Comparison of ENCODE assay signal across 24 cellular contexts in the genomic region with DNA sequence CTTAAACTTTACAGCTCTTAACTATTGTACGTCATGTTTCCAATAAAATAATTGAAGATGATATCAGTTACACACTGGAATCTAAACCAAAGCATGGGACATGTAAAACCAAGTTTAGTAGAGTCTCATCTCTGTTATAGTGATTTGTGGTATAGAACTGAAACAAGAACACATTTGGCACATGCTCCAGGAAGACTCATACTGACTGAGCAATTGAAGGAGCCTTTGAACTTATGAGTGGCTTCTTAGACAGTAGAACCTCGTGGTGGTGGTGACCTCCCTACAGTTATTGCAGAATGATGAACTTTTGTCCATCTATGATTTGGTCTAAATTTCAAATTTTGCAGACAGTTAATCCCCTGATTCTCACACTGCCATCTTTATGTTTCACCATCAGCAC.
"Had no signal": no experiment of that assay in that cellular context is flagged by ENCODE, and none has a peak within 500 bp of the region (broad histone marks: within the 10 kb centered on the region; RNA-seq: fewer than 3 reads in every experiment).

No MANE protein-coding gene starts in this region.

- H3K27ac ChIP-seq: adrenal gland, body of pancreas, breast epithelium, PC-9 had no signal

- H3K9me3 Mint-ChIP-seq: activated CD4-positive, alpha-beta T cell treated with anti-CD3 and anti-CD28 coated beads, Interleukin-2, amount 10 ng/mL, durations not matched to agents 24 days and 14 days; activated naive CD4-positive, alpha-beta T cell treated with anti-CD3 and anti-CD28 coated beads for 36 hours had no signal

- H3K27me3 Mint-ChIP-seq: activated CD4-positive, alpha-beta T cell treated with anti-CD3 and anti-CD28 coated beads, Interleukin-2, amount 10 ng/mL, durations not matched to agents 24 days and 14 days; activated T-cell treated with anti-CD3 and anti-CD28 coated beads, Interleukin-2, amount 50 U/mL, for 24 hours had no signal

- H2AFZ ChIP-seq: PC-9 had no signal

- H3K4me3 Mint-ChIP-seq: activated CD4-positive, alpha-beta T cell treated with anti-CD3 and anti-CD28 coated beads, Interleukin-2, amount 10 ng/mL, durations not matched to agents 24 days and 14 days; activated CD8-positive, alpha-beta T cell treated with anti-CD3 and anti-CD28 coated beads, Interleukin-2, amount 10 ng/mL, durations not matched to agents 7 days and 5 days; activated naive CD4-positive, alpha-beta T cell treated with anti-CD3 and anti-CD28 coated beads for 36 hours; activated T-cell treated with anti-CD3 and anti-CD28 coated beads, Interleukin-2, amount 50 U/mL, for 24 hours had no signal

- ATAC-seq: activated CD8-positive, alpha-beta T cell treated with anti-CD3 and anti-CD28 coated beads, Interleukin-2, amount 10 ng/mL, durations not matched to agents 7 days and 5 days; activated naive CD4-positive, alpha-beta T cell treated with anti-CD3 and anti-CD28 coated beads, Interleukin-2, amount 50 U/mL, for 72 hours; body of pancreas had no signal

- H3K4me1 Mint-ChIP-seq: activated CD4-positive, alpha-beta T cell treated with anti-CD3 and anti-CD28 coated beads, Interleukin-2, amount 10 ng/mL, durations not matched to agents 24 days and 14 days had no signal

- H3K36me3 Mint-ChIP-seq: activated naive CD4-positive, alpha-beta T cell treated with anti-CD3 and anti-CD28 coated beads, Interleukin-2, amount 50 U/mL, for 72 hours had no signal

- H3K4me1 ChIP-seq: adrenal gland, body of pancreas, breast epithelium had no signal

- H3K27me3 ChIP-seq: adrenal gland, body of pancreas, breast epithelium had no signal

- H3K36me3 ChIP-seq: adrenal gland, breast epithelium had no signal

- H3K27ac Mint-ChIP-seq: activated CD4-positive, alpha-beta T cell treated with anti-CD3 and anti-CD28 coated beads, Interleukin-2, amount 10 ng/mL, durations not matched to agents 24 days and 14 days; activated CD8-positive, alpha-beta T cell treated with anti-CD3 and anti-CD28 coated beads, Interleukin-2, amount 10 ng/mL, durations not matched to agents 7 days and 5 days; activated naive CD4-positive, alpha-beta T cell treated with anti-CD3 and anti-CD28 coated beads for 36 hours; activated naive CD4-positive, alpha-beta T cell treated with anti-CD3 and anti-CD28 coated beads, Interleukin-2, amount 50 U/mL, for 72 hours; activated T-cell treated with anti-CD3 and anti-CD28 coated beads, Interleukin-2, amount 50 U/mL, for 24 hours; activated T-helper 2 cell treated with anti-CD3 and anti-CD28 coated beads, Interferon-gamma antibody, Interleukin-2, Interleukin-4, amounts not matched to agents 10 μg/mL and 5 μg/mL and 100 μg/mL, durations not matched to agents 14 hours and 24 hours and 36 hours had no signal

- H3K4me2 ChIP-seq: PC-9 had no signal

- DNase-seq: activated CD4-positive, alpha-beta T cell treated with anti-CD3 and anti-CD28 coated beads, Interleukin-2, amount 10 ng/mL, durations not matched to agents 24 days and 14 days; activated CD4-positive, alpha-beta T cell treated with anti-CD3 and anti-CD28 coated beads, Interleukin-2, amount 50 U/mL, for 4 hours; activated CD8-positive, alpha-beta T cell treated with anti-CD3 and anti-CD28 coated beads, Interleukin-2, amount 10 ng/mL, durations not matched to agents 7 days and 5 days; activated gamma-delta T cell; activated naive CD4-positive, alpha-beta T cell treated with anti-CD3 and anti-CD28 coated beads for 36 hours; activated T-cell treated with anti-CD3 and anti-CD28 coated beads, Interleukin-2, amount 50 U/mL, for 24 hours; adrenal gland; body of pancreas; MM.1S; MV-4-11; NCI-H1092; NCI-H1436 treated with DMSO at 0.1 percent for 48 hours; NCI-H1694 treated with DMSO at 0.1 percent for 48 hours; NCI-H2029; NCI-H2171; NCI-H510A; NCI-H526; NCI-H748 treated with DMSO at 0.1 percent for 48 hours; PC-9; Right ventricle myocardium superior; T1000 had no signal

- H3K9me3 ChIP-seq: adrenal gland, body of pancreas, breast epithelium had no signal

- H3K4me3 ChIP-seq: adrenal gland, body of pancreas, breast epithelium, PC-9 had no signal
